ENCODE assay signal across 8 cellular contexts in the genomic region with DNA sequence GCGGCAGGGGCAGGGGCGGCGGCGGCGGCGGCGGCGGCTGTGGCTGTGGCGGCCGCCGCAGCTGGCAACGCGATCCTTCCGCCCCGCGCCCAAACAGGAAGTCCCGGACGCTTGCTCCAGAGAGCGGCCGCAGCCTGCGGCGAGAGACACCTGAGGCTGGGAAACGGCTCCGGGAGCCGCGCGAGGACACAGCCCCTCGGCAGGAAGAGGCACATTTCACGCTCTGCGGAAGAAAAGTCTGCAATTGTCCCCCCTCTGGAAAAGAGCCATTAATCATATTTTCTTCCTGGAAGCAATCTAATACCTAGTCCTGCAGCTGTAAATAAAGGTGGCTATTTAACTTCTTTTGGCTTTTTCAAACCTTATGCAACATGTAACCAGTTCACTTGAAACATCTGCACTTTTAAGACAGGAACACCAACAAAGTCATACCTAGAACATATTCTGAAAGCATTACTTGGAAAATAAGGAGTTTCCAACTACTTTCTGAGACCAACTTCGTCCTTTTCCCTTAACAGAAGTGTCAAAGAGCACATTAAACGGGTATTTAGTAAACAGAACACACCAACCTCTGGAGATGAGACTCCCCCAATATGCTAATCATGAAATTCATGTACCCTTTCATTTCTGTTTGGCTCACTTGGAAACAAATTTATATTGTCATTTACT.
DNase-seq lines count a peak whose midpoint lies in the region; ATAC-seq and TF ChIP-seq lines count a peak whose summit lies in the region.

No MANE protein-coding gene starts in this region.

- H3K4me1 ChIP-seq in ACC112 (ENCODE audit: control insufficient read depth, insufficient read depth, low read length, unreplicated experiment) (peaks cover 18% of the 10 kb centered on the region), sigmoid colon (peaks cover 0 to 39% (median 35%) of the 10 kb centered on the region in 4 donors)

- peaks cover 2% of the 10 kb centered on the region for H3K36me3 Mint-ChIP-seq in T-cell

- H3K27ac ChIP-seq in ACC112 (ENCODE audit: low read depth, low read length) (peak overlapping the region; percentile 90), sigmoid colon (peak overlapping the region; percentile 92 to 97 (median 94))

- intact Hi-C loops in sigmoid colon (cut with DNase I), result loop anchor here (2.0 to 5.0 kb wide), 2 partner anchors 42 to 216 kb away; a partner anchor contains a TSS

- H2AFZ ChIP-seq in ACC112 (ENCODE audit: low read length, unreplicated experiment), result peak overlapping the region; percentile 90

- ATAC-seq in GM18870 (IDR thresholded peaks at IDR 0.05; ENCODE audit: unreplicated experiment) (peak; percentile 13), T-cell (replicated peaks in 1 of 4) (no peak), GM18502 (IDR thresholded peaks at IDR 0.05; ENCODE audit: poor library complexity, unreplicated experiment) (no peak), HG03108 (IDR thresholded peaks at IDR 0.05; ENCODE audit: unreplicated experiment) (no peak), HG03521 (IDR thresholded peaks at IDR 0.05; ENCODE audit: unreplicated experiment) (no peak)

- H3K27ac Mint-ChIP-seq in T-cell, result peak overlapping the region; percentile 93 to 94

- WGBS in sigmoid colon, 2 donors, result 0% methylated on average over 32 of the region's 32 CpGs

- H3K27me3 ChIP-seq in ACC112 (ENCODE audit: insufficient read depth, low read length) (no peaks in the 10 kb centered on the region), sigmoid colon (no peaks in the 10 kb centered on the region)

- H3K36me3 ChIP-seq in ACC112 (ENCODE audit: insufficient read depth, low read length) (no peaks in the 10 kb centered on the region), sigmoid colon (no peaks in the 10 kb centered on the region)

- CTCF ChIA-PET in T-cell (lab: Charles Lee), result interaction anchor here (0.9 to 1.8 kb wide), 3 partner anchors 26 to 54 kb away, joined by 3 to 10 read pairs (median 8); no protein-coding TSS in a partner anchor

- peaks cover 36 to 45% (median 39%) of the 10 kb centered on the region in 3 donors for H3K4me1 Mint-ChIP-seq in T-cell

- no peak for TF ChIP-seq EP300 in sigmoid colon (IDR thresholded peaks at IDR 0.05)

- DNase-seq in T-cell, result no peak
- DNase-seq in germinal center (ENCODE audit: low spot score), result peak; percentile 81
- no peak for DNase-seq in sigmoid colon

- peak overlapping the region; percentile 88 to 99 (median 92) for H3K4me3 Mint-ChIP-seq in T-cell

- no peaks in the 10 kb centered on the region for H3K27me3 Mint-ChIP-seq in T-cell

- no peaks in the 10 kb centered on the region for H3K9me3 ChIP-seq in sigmoid colon

- TF ChIP-seq POLR2A in sigmoid colon (IDR thresholded peaks at IDR 0.05), result no peak

- H3K4me3 ChIP-seq in ACC112 (ENCODE audit: low read depth, low read length) (peak overlapping the region; percentile 97), sigmoid colon (peak overlapping the region; percentile 70 to 92 (median 79))

- no peaks in the 10 kb centered on the region for H3K9me3 Mint-ChIP-seq in T-cell

- peak in 1 of 4 experiments; percentile 5 for TF ChIP-seq CTCF in sigmoid colon (IDR thresholded peaks at IDR 0.05)

- POLR2A ChIA-PET in T-cell (lab: Charles Lee), result interaction anchor here in 1 of 2 donors (0.6 kb wide), 2 partner anchors 42 to 68 kb away, joined by 3 to 6 read pairs; no protein-coding TSS in a partner anchor

- H3K79me2 ChIP-seq in ACC112 (ENCODE audit: control insufficient read depth, insufficient read depth, low read length, unreplicated experiment), result peaks cover 34% of the 10 kb centered on the region
